Comparison of ENCODE assay signal across 16 cellular contexts in the genomic region with DNA sequence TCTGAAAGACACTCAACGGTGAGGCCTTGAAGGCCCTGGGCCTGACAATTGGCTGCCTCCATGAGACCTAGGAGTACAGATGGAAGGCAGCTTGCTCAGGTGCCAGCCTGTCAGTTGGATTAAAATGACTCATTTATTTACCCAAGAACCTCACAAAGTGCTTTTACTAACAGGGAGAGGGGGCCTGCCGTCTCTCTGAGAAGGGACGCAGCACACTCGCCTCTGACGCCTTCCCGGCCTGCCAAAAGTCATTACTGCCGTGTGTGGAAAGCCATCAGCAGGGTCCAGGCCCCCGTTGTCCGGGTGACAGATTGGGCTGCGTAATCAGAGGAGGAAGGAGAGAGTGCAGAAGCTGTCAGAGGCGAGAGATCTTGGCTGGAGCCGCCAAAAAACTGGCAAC. TPM values are rescaled to one million over a fixed set of nuclear protein-coding genes. Genes with fewer than 3 reads are reported as not detected.
DNase-seq lines count a peak whose midpoint lies in the region; ATAC-seq and TF ChIP-seq lines count a peak whose summit lies in the region.
"Had no signal": no experiment of that assay in that cellular context is flagged by ENCODE, and none has a peak within 500 bp of the region (broad histone marks: within the 10 kb centered on the region; RNA-seq: fewer than 3 reads in every experiment).

No MANE protein-coding gene starts in this region.

- no peak overlapping the region for H3K4me2 ChIP-seq in hepatocyte

- DNase-seq in DMS153 (lab: John Stamatoyannopoulos, UW) (peak; percentile 81), NCI-H1436 treated with DMSO at 0.1 percent for 48 hours (lab: John Stamatoyannopoulos, UW) (peak; percentile 85), NCI-H748 (lab: John Stamatoyannopoulos, UW; ENCODE audit: unreplicated experiment) (peak; percentile 38), hepatocyte (ENCODE audit: low spot score) (no peak), SW 1271 (lab: John Stamatoyannopoulos, UW) (no peak)
- no peak for DNase-seq in activated naive CD4-positive, alpha-beta T cell treated with anti-CD3 and anti-CD28 coated beads, Interleukin-2, amount 50 U/mL, for 16 hours
- DNase-seq: activated CD4-positive, alpha-beta T cell treated with anti-CD3 and anti-CD28 coated beads for 48 hours; central memory CD4-positive, alpha-beta T cell; retina; SJCRH30 had no signal

- no peaks in the 10 kb centered on the region for H3K27me3 ChIP-seq in hepatocyte
- H3K27me3 ChIP-seq: gastroesophageal sphincter, SJCRH30 had no signal

- H3K4me1 ChIP-seq in hepatocyte (ENCODE audit: insufficient read depth): no peaks in the 10 kb centered on the region
- H3K4me1 ChIP-seq: gastroesophageal sphincter, SJCRH30 had no signal

- ATAC-seq in GM18909 (IDR thresholded peaks at IDR 0.05; ENCODE audit: poor library complexity, unreplicated experiment) (no peak), GM18511 (IDR thresholded peaks at IDR 0.05; ENCODE audit: unreplicated experiment) (no peak)
- ATAC-seq: gastroesophageal sphincter had no signal

- no peaks in the 10 kb centered on the region for H4K20me1 ChIP-seq in hepatocyte (ENCODE audit: insufficient read depth, poor library complexity, severe bottlenecking)

- no peaks in the 10 kb centered on the region for H3K36me3 ChIP-seq in hepatocyte (replicated peaks; ENCODE audit: insufficient read depth, low read depth)

- no peak for TF ChIP-seq CTCF in hepatocyte (IDR thresholded peaks at IDR 0.05; ENCODE audit: poor library complexity)

- no peak overlapping the region for H2AFZ ChIP-seq in hepatocyte

- no peaks in the 10 kb centered on the region for H3K9me2 ChIP-seq in hepatocyte (replicated peaks; ENCODE audit: insufficient read depth)

- H3K27ac ChIP-seq in hepatocyte: peak overlapping the region; percentile 43
- H3K27ac ChIP-seq: gastroesophageal sphincter, SJCRH30, thoracic aorta had no signal

- no peaks in the 10 kb centered on the region for H3K9me3 ChIP-seq in hepatocyte (ENCODE audit: low read depth)
- H3K9me3 ChIP-seq: gastroesophageal sphincter, SJCRH30, thoracic aorta had no signal

- no peak overlapping the region for H3K4me3 ChIP-seq in hepatocyte
- H3K4me3 ChIP-seq: gastroesophageal sphincter, SJCRH30, thoracic aorta had no signal

- 79% methylated on average over 12 of the region's 12 CpGs for WGBS in hepatocyte (ENCODE audit: low lambda C conversion rate, missing lambda C conversion rate)

- no peaks in the 10 kb centered on the region for H3K79me2 ChIP-seq in hepatocyte

RNA-seq across cellular contexts. Expression of gene DDX31, which starts 32.4 kb away (rescaled TPM):
- 10.5 and 13.1 TPM in 2 replicates for total RNA-seq in hepatocyte
- polyA plus RNA-seq in hepatocyte: 7.3 and 10.5 TPM in 2 replicates

RNA-seq across cellular contexts. Expression of gene GTF3C4, which starts 32.9 kb away (rescaled TPM):
- 16.6 and 19.2 TPM in 2 replicates for total RNA-seq in hepatocyte
- polyA plus RNA-seq in hepatocyte: 5.7 and 6.1 TPM in 2 replicates

RNA-seq across cellular contexts. Expression of gene BARHL1, which starts 54.9 kb away (rescaled TPM):
- total RNA-seq in hepatocyte: not detected in 2 replicates
- not detected in 2 replicates for polyA plus RNA-seq in hepatocyte
- total RNA-seq: gastroesophageal sphincter, lung microvascular endothelial cell, SJCRH30, thoracic aorta had no signal
- polyA plus RNA-seq: neural cell had no signal

Comparison
In these comparisons a context has a peak if more than half of its experiments do, and no peak if none do; other contexts are left out.
1. DNase-seq: peak in DMS153 (single experiment), NCI-H1436 treated with DMSO at 0.1 percent for 48 hours (single experiment) and NCI-H748 (single experiment); none in hepatocyte (single experiment), activated naive CD4-positive, alpha-beta T cell treated with anti-CD3 and anti-CD28 coated beads, Interleukin-2, amount 50 U/mL, for 16 hours (single experiment) and SW 1271 (0 of 2).